Comparison of ENCODE assay signal across 13 cellular contexts in genomic region chr21:35737899-35738341, GRCh38.
DNase-seq lines count a peak whose midpoint lies in the region; ATAC-seq and TF ChIP-seq lines count a peak whose summit lies in the region.
"Had no signal": no experiment of that assay in that cellular context is flagged by ENCODE, and none has a peak within 500 bp of the region (broad histone marks: within the 10 kb centered on the region; RNA-seq: fewer than 3 reads in every experiment).

No MANE protein-coding gene starts in this region.

- TF ChIP-seq CTCF in SK-N-SH (IDR thresholded peaks at IDR 0.05) (no peak), coronary artery (IDR thresholded peaks at IDR 0.05) (no peak), upper lobe of right lung (IDR thresholded peaks at IDR 0.05) (no peak)

- TF ChIP-seq RAD21 in SK-N-SH (IDR thresholded peaks at IDR 0.05; ENCODE audit: low read length), result no peak

- H3K4me3 ChIP-seq in SK-N-SH (ENCODE audit: low read depth in 2 of 2, low read length in 1 of 2), result no peak overlapping the region
- H3K4me3 ChIP-seq in coronary artery, result no peak overlapping the region
- no peak overlapping the region for H3K4me3 ChIP-seq in upper lobe of right lung
- H3K4me3 ChIP-seq: colonic mucosa had no signal

- POLR2A ChIA-PET in SK-N-SH (lab: Yijun Ruan, JAX), result no interaction called here

- H2AFZ ChIP-seq in SK-N-SH (ENCODE audit: low read depth), result peak overlapping the region; percentile 71; the same call in 1 of the 2 replicates
- H2AFZ ChIP-seq: parathyroid adenoma had no signal

- H3K36me3 ChIP-seq in SK-N-SH (replicated peaks in 1 of 2; ENCODE audit: control insufficient read depth in 1 of 2, insufficient read depth in 2 of 2, low read length in 1 of 2) (no peaks in the 10 kb centered on the region), upper lobe of right lung (no peaks in the 10 kb centered on the region)
- H3K36me3 ChIP-seq: colonic mucosa had no signal

- CTCF ChIA-PET in SK-N-SH (lab: Yijun Ruan, JAX), result interaction anchor here (0.6 kb wide), 1 partner anchor 301 kb away, joined by 3 read pairs; no protein-coding TSS in a partner anchor

- no peaks in the 10 kb centered on the region for H4K20me1 ChIP-seq in SK-N-SH (ENCODE audit: insufficient read depth)

- 19% methylated on average over 6 of the region's 6 CpGs for WGBS in SK-N-SH (ENCODE audit: low lambda C conversion rate)

- H3K4me1 ChIP-seq in SK-N-SH (ENCODE audit: control insufficient read depth in 1 of 2, insufficient read depth in 2 of 2, low read depth in 1 of 2, low read length in 1 of 2), result peaks cover 0 to 15% of the 10 kb centered on the region in 2 experiments; a peak in 2 of 4 replicates
- peaks cover 5% of the 10 kb centered on the region for H3K4me1 ChIP-seq in upper lobe of right lung
- H3K4me1 ChIP-seq: colonic mucosa, parathyroid adenoma had no signal

- H3K27ac ChIP-seq in SK-N-SH (ENCODE audit: low read depth in 2 of 2, low read length in 1 of 2) (no peak overlapping the region; a peak in 1 of 4 replicates), coronary artery (peak overlapping the region; percentile 1 to 68), upper lobe of right lung (no peak overlapping the region)
- H3K27ac ChIP-seq: colonic mucosa, parathyroid adenoma had no signal

- intact Hi-C loops in upper lobe of right lung (cut with DNase I), result no loop called here

- no peak; the same call in 2 of the 3 replicates for ATAC-seq in SK-N-SH treated with all-trans-retinoic acid at 6 μM for 48 hours
- ATAC-seq in upper lobe of right lung, result peak; percentile 80
- no peak for ATAC-seq in HG02973 (IDR thresholded peaks at IDR 0.05; ENCODE audit: unreplicated experiment)
- ATAC-seq in HG03432 (IDR thresholded peaks at IDR 0.05; ENCODE audit: unreplicated experiment), result no peak

- H3K79me2 ChIP-seq in SK-N-SH (ENCODE audit: insufficient read depth), result no peaks in the 10 kb centered on the region
- H3K79me2 ChIP-seq: parathyroid adenoma had no signal

- H3K9ac ChIP-seq in SK-N-SH, result no peak overlapping the region
- H3K9ac ChIP-seq: parathyroid adenoma had no signal

- no peak for TF ChIP-seq EP300 in SK-N-SH (IDR thresholded peaks at IDR 0.05; ENCODE audit: borderline replicate concordance in 1 of 2, low read depth in 1 of 2, low read length in 1 of 2)

- H3K9me3 ChIP-seq in SK-N-SH (peaks cover 3% of the 10 kb centered on the region; the same call in 1 of the 2 replicates), upper lobe of right lung (no peaks in the 10 kb centered on the region)
- H3K9me3 ChIP-seq: colonic mucosa had no signal

- DNase-seq in SK-N-SH, result no peak
- no peak for DNase-seq in coronary artery (ENCODE audit: low spot score)
- peak; percentile 67 for DNase-seq in medulla oblongata (ENCODE audit: extremely low spot score)
- no peak for DNase-seq in upper lobe of right lung
- no peak for DNase-seq in COLO668 (lab: John Stamatoyannopoulos, UW; ENCODE audit: unreplicated experiment)
- DNase-seq: activated T-cell treated with anti-CD3 and anti-CD28 coated beads for 4 hours, colonic mucosa, NCI-H774, T1000 had no signal

- H3K27me3 ChIP-seq in SK-N-SH (ENCODE audit: insufficient read depth), result peaks cover 2% of the 10 kb centered on the region; the same call in 1 of the 2 replicates
- H3K27me3 ChIP-seq in upper lobe of right lung, result no peaks in the 10 kb centered on the region
- H3K27me3 ChIP-seq: colonic mucosa had no signal

- peaks cover 5% of the 10 kb centered on the region for H3F3A ChIP-seq in SK-N-SH (replicated peaks; ENCODE audit: insufficient read depth)

- H3K4me2 ChIP-seq in SK-N-SH, result peak overlapping the region; percentile 36; the same call in 1 of the 2 replicates

- no peaks in the 10 kb centered on the region for H3K9me2 ChIP-seq in SK-N-SH

TF ChIP-seq in SK-N-SH, 30 proteins besides CTCF, POLR2A, EP300 and RAD21 (continues in another document):
- TF ChIP-seq USF1 (IDR thresholded peaks at IDR 0.05; ENCODE audit: borderline replicate concordance, low read depth) (no peak), GABPA (IDR thresholded peaks at IDR 0.05; ENCODE audit: low read depth) (no peak), TCF12 (IDR thresholded peaks at IDR 0.05) (no peak), ELF1 (IDR thresholded peaks at IDR 0.05) (no peak), RXRA (IDR thresholded peaks at IDR 0.05; ENCODE audit: borderline replicate concordance, low read depth) (no peak), RCOR1 (IDR thresholded peaks at IDR 0.05; ENCODE audit: low read length) (no peak), EZH2phosphoT487 (IDR thresholded peaks at IDR 0.05; ENCODE audit: borderline replicate concordance, low read depth) (no peak), NFIC (IDR thresholded peaks at IDR 0.05; ENCODE audit: borderline replicate concordance) (no peak), MEF2A (IDR thresholded peaks at IDR 0.05; ENCODE audit: borderline replicate concordance, low read depth) (no peak), SIN3A (IDR thresholded peaks at IDR 0.05; ENCODE audit: borderline replicate concordance, low read depth, low read length) (no peak)

TF ChIP-seq in SK-N-SH treated with all-trans-retinoic acid at 6 μM for 48 hours, 23 proteins besides CTCF, POLR2A, EP300 and RAD21 (continues in another document):
- TF ChIP-seq CSDC2 (CRISPR knock-in tag; IDR thresholded peaks at IDR 0.05), result no peak
- TF ChIP-seq ZNF70 (CRISPR knock-in tag; IDR thresholded peaks at IDR 0.05), result no peak
- TF ChIP-seq PATZ1 (CRISPR knock-in tag; IDR thresholded peaks at IDR 0.05; ENCODE audit: borderline replicate concordance), result no peak
- no peak for TF ChIP-seq TCF4 (CRISPR knock-in tag; IDR thresholded peaks at IDR 0.05; ENCODE audit: borderline replicate concordance)
- no peak for TF ChIP-seq ZC3H10 (CRISPR knock-in tag; IDR thresholded peaks at IDR 0.05)
- TF ChIP-seq CREB5 (CRISPR knock-in tag; IDR thresholded peaks at IDR 0.05; ENCODE audit: low read depth), result no peak
- no peak for TF ChIP-seq ZFP30 (CRISPR knock-in tag; IDR thresholded peaks at IDR 0.05)
- no peak for TF ChIP-seq ZNF8 (CRISPR knock-in tag; IDR thresholded peaks at IDR 0.05)
- TF ChIP-seq POU6F1 (CRISPR knock-in tag; IDR thresholded peaks at IDR 0.05; ENCODE audit: borderline replicate concordance, low read depth), result no peak
- no peak for TF ChIP-seq ESRRG (CRISPR knock-in tag; IDR thresholded peaks at IDR 0.05)
- no peak for TF ChIP-seq ZFP3 (CRISPR knock-in tag; IDR thresholded peaks at IDR 0.05)
- no peak for TF ChIP-seq RARB (CRISPR knock-in tag; IDR thresholded peaks at IDR 0.05)
- no peak for TF ChIP-seq ARNTL (CRISPR knock-in tag; IDR thresholded peaks at IDR 0.05; ENCODE audit: borderline replicate concordance, low read depth)
- no peak for TF ChIP-seq ISL1 (CRISPR knock-in tag; IDR thresholded peaks at IDR 0.05)
- TF ChIP-seq TOX (CRISPR knock-in tag; IDR thresholded peaks at IDR 0.05; ENCODE audit: borderline replicate concordance), result no peak
- TF ChIP-seq OSR1 (CRISPR knock-in tag; IDR thresholded peaks at IDR 0.05), result no peak
- no peak for TF ChIP-seq BACH2 (CRISPR knock-in tag; IDR thresholded peaks at IDR 0.05; ENCODE audit: borderline replicate concordance)

Comparison
In these comparisons a context has a peak if more than half of its experiments do, and no peak if none do; other contexts are left out.
1. H3K27ac ChIP-seq: peak in coronary artery (2 of 2); none in SK-N-SH (0 of 2) and upper lobe of right lung (single experiment).